Comparison of ENCODE assay signal across 3 cellular contexts in the genomic region with DNA sequence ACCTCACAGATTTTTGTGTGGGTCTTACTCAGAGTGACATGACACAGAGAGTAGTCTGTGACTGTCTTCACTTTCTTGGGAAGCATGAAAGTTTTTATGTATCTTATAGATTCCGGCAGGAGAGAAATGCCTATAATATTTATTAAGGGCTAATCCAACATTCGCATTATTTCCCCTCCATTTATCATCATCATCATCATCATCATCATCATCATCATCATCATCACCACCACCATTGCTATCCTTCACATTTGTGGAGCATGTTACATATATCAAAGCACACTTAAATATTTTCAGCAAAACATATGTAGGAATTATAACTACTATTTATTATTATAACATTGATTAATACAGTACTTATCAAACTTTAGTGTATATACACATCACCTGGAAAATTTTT.
A peak's percentile ranks its signal among the peaks of the same experiment; 100 is the strongest.
TF ChIP-seq lines count a peak whose summit lies in the region.

No MANE protein-coding gene starts in this region.

TF ChIP-seq in HEK293, 187 proteins besides CTCF, POLR2A, EP300 and RAD21:
- TF ChIP-seq ZNF302 (tag by site-specific recombination; IDR thresholded peaks at IDR 0.05; ENCODE audit: low read depth), result no peak
- TF ChIP-seq, protein P1, sequence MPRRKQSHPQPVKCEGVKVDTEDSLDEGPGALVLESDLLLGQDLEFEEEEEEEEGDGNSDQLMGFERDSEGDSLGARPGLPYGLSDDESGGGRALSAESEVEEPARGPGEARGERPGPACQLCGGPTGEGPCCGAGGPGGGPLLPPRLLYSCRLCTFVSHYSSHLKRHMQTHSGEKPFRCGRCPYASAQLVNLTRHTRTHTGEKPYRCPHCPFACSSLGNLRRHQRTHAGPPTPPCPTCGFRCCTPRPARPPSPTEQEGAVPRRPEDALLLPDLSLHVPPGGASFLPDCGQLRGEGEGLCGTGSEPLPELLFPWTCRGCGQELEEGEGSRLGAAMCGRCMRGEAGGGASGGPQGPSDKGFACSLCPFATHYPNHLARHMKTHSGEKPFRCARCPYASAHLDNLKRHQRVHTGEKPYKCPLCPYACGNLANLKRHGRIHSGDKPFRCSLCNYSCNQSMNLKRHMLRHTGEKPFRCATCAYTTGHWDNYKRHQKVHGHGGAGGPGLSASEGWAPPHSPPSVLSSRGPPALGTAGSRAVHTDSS (tag by site-specific recombination; IDR thresholded peaks at IDR 0.05), result peak; percentile 80

TF ChIP-seq in H1, 55 proteins besides CTCF, POLR2A, EP300 and RAD21:
- TF ChIP-seq SIX5 (IDR thresholded peaks at IDR 0.05; ENCODE audit: low read depth, low read length) (no peak), POU5F1 (IDR thresholded peaks at IDR 0.05; ENCODE audit: low read depth, low read length) (no peak)

TF ChIP-seq in neural cell, 6 proteins besides CTCF, POLR2A, EP300 and RAD21:
- TF ChIP-seq, protein P2, sequence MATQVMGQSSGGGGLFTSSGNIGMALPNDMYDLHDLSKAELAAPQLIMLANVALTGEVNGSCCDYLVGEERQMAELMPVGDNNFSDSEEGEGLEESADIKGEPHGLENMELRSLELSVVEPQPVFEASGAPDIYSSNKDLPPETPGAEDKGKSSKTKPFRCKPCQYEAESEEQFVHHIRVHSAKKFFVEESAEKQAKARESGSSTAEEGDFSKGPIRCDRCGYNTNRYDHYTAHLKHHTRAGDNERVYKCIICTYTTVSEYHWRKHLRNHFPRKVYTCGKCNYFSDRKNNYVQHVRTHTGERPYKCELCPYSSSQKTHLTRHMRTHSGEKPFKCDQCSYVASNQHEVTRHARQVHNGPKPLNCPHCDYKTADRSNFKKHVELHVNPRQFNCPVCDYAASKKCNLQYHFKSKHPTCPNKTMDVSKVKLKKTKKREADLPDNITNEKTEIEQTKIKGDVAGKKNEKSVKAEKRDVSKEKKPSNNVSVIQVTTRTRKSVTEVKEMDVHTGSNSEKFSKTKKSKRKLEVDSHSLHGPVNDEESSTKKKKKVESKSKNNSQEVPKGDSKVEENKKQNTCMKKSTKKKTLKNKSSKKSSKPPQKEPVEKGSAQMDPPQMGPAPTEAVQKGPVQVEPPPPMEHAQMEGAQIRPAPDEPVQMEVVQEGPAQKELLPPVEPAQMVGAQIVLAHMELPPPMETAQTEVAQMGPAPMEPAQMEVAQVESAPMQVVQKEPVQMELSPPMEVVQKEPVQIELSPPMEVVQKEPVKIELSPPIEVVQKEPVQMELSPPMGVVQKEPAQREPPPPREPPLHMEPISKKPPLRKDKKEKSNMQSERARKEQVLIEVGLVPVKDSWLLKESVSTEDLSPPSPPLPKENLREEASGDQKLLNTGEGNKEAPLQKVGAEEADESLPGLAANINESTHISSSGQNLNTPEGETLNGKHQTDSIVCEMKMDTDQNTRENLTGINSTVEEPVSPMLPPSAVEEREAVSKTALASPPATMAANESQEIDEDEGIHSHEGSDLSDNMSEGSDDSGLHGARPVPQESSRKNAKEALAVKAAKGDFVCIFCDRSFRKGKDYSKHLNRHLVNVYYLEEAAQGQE (IDR thresholded peaks at IDR 0.05; ENCODE audit: borderline replicate concordance), result no peak
- TF ChIP-seq MXI1 (conservative IDR thresholded peaks at IDR 0.05; ENCODE audit: poor library complexity, severe bottlenecking), result no peak
